21 cellular contexts compared by ENCODE assay signal in the genomic region with DNA sequence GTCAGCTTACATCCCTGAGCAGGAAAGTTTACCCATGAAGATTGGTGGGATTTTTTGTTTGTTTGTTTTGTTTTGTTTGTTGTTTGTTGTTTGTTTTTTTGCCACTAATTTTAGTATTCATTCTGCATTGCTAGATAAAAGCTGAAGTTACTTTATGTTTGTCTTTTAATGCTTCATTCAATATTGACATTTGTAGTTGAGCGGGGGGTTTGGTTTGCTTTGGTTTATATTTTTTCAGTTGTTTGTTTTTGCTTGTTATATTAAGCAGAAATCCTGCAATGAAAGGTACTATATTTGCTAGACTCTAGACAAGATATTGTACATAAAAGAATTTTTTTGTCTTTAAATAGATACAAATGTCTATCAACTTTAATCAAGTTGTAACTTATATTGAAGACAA.
"Had no signal": no experiment of that assay in that cellular context is flagged by ENCODE, and none has a peak within 500 bp of the region (broad histone marks: within the 10 kb centered on the region; RNA-seq: fewer than 3 reads in every experiment).

No MANE protein-coding gene starts in this region.

- H3K4me3 Mint-ChIP-seq: immature natural killer cell; natural killer cell; stimulated activated effector memory CD8-positive, alpha-beta T cell treated with anti-CD3 and anti-CD28 coated beads, Interleukin-12 subunit alpha, Interleukin-12 subunit beta, amount 100 ng/mL, for 72 hours; type B pancreatic cell had no signal

- H3K27me3 Mint-ChIP-seq: type B pancreatic cell had no signal

- ATAC-seq: left colon; left ventricle myocardium superior; lower lobe of right lung; natural killer cell; stimulated activated effector memory CD8-positive, alpha-beta T cell treated with anti-CD3 and anti-CD28 coated beads, Interleukin-12 subunit alpha, Interleukin-12 subunit beta, amount 100 ng/mL, for 72 hours had no signal

- H3K4me3 ChIP-seq: lower lobe of right lung, ovary, right atrium auricular region, sigmoid colon, stomach, tibial artery had no signal

- H3K9me3 ChIP-seq: lower lobe of right lung, ovary, right atrium auricular region, sigmoid colon, stomach, tibial artery had no signal

- H3K27me3 ChIP-seq: ovary, right atrium auricular region, sigmoid colon, stomach, tibial artery had no signal

- H3K36me3 Mint-ChIP-seq: immature natural killer cell; natural killer cell; stimulated activated effector memory CD8-positive, alpha-beta T cell treated with anti-CD3 and anti-CD28 coated beads, Interleukin-12 subunit alpha, Interleukin-12 subunit beta, amount 100 ng/mL, for 72 hours had no signal

- H3K27ac Mint-ChIP-seq: immature natural killer cell; natural killer cell; progenitor cell of endocrine pancreas; stimulated activated effector memory CD8-positive, alpha-beta T cell treated with anti-CD3 and anti-CD28 coated beads, Interleukin-12 subunit alpha, Interleukin-12 subunit beta, amount 100 ng/mL, for 72 hours; type B pancreatic cell had no signal

- H3K27ac ChIP-seq: lower lobe of right lung, ovary, right atrium auricular region, tibial artery had no signal

- DNase-seq: cortex of kidney; hypothalamus; immature natural killer cell; islet precursor cell; kidney glomerular epithelial cell; left ventricle myocardium superior; lower lobe of right lung; natural killer cell; occipital lobe; ovary; stimulated activated CD4-positive, alpha-beta T cell treated with anti-CD3 and anti-CD28 coated beads, Interleukin-2, amount 100 ng/mL, for 24 hours; stimulated activated CD4-positive, alpha-beta T cell treated with anti-CD3 and anti-CD28 coated beads, Interleukin-4, amount 100 ng/mL, for 24 hours; stimulated activated naive CD4-positive, alpha-beta T cell treated with Interleukin-2 at 50 U/mL for 16 hours; stomach; tibial artery had no signal

- H3K36me3 ChIP-seq: ovary had no signal

- H3K9me3 Mint-ChIP-seq: immature natural killer cell; natural killer cell; stimulated activated effector memory CD8-positive, alpha-beta T cell treated with anti-CD3 and anti-CD28 coated beads, Interleukin-12 subunit alpha, Interleukin-12 subunit beta, amount 100 ng/mL, for 72 hours; type B pancreatic cell had no signal
